Comparison of ENCODE assay signal across 2 cellular contexts in genomic region chr3:169812124-169812843, GRCh38.
TF ChIP-seq lines count a peak whose summit lies in the region.

No MANE protein-coding gene starts in this region.

TF ChIP-seq in IMR-90, 13 proteins besides CTCF, POLR2A, EP300 and RAD21:
- TF ChIP-seq BHLHE40 (IDR thresholded peaks at IDR 0.05; ENCODE audit: low read depth, low read length): 0 out of 2 replicates have a peak, but pooled peaks have one; percentile 26
- TF ChIP-seq RFX5 (IDR thresholded peaks at IDR 0.05; ENCODE audit: low read depth, low read length): no peak
- TF ChIP-seq MXI1 (IDR thresholded peaks at IDR 0.05; ENCODE audit: borderline replicate concordance, low read depth, low read length): peak; percentile 91

TF ChIP-seq in SK-N-SH, 30 proteins besides CTCF, POLR2A, EP300 and RAD21:
- TF ChIP-seq MAX (IDR thresholded peaks at IDR 0.05; ENCODE audit: low read depth) (peak; percentile 76), JUND (IDR thresholded peaks at IDR 0.05) (no peak), TCF12 (IDR thresholded peaks at IDR 0.05) (no peak), MXI1 (IDR thresholded peaks at IDR 0.05; ENCODE audit: low read depth, low read length) (peak; percentile 66), SMC3 (IDR thresholded peaks at IDR 0.05; ENCODE audit: low read depth, low read length) (no peak), FOSL2 (IDR thresholded peaks at IDR 0.05; ENCODE audit: borderline replicate concordance, low read depth) (no peak), TAF1 (IDR thresholded peaks at IDR 0.05; ENCODE audit: borderline replicate concordance, low read depth, low read length) (0 out of 2 replicates have a peak, but pooled peaks have one; percentile 10), GABPA (IDR thresholded peaks at IDR 0.05; ENCODE audit: low read depth) (no peak), IRF3 (IDR thresholded peaks at IDR 0.05; ENCODE audit: low read depth, low read length) (no peak), RFX5 (IDR thresholded peaks at IDR 0.05; ENCODE audit: low read length) (no peak), PBX3 (IDR thresholded peaks at IDR 0.05) (no peak)
TF ChIP-seq in SK-N-SH: peak in this region for 3.
